20 cellular contexts compared by ENCODE assay signal in genomic region chr5:157674351-157674750, GRCh38. TPM values are rescaled to one million over a fixed set of nuclear protein-coding genes. Genes with fewer than 3 reads are reported as not detected.
"Had no signal": no experiment of that assay in that cellular context is flagged by ENCODE, and none has a peak within 500 bp of the region (broad histone marks: within the 10 kb centered on the region; RNA-seq: fewer than 3 reads in every experiment).

No MANE protein-coding gene starts in this region.

RNA-seq across cellular contexts. Expression of gene C5orf52, which starts 3.0 kb away (rescaled TPM):
- total RNA-seq: naive thymus-derived CD8-positive, alpha-beta T cell; natural killer cell treated with Interleukin-12 subunit alpha and Interleukin-12 subunit beta and Interleukin-15 and Interleukin-18, amount 100 ng/mL, for 72 hours; neural crest cell; omental fat pad; ovary; progenitor cell of endocrine pancreas; psoas muscle; renal cortical epithelial cell; sciatic nerve; smooth muscle cell; spleen; stomach; subcutaneous adipose tissue; temporal lobe; thoracic aorta; thyroid gland; tibial nerve; upper lobe of right lung; urinary bladder; uterus had no signal
- polyA plus RNA-seq: naive thymus-derived CD8-positive, alpha-beta T cell; ovary; psoas muscle; smooth muscle cell; spleen; stomach; urinary bladder had no signal

RNA-seq across cellular contexts. Expression of gene SOX30, which starts 22.1 kb away (rescaled TPM):
- total RNA-seq: natural killer cell treated with Interleukin-12 subunit alpha and Interleukin-12 subunit beta and Interleukin-15 and Interleukin-18, amount 100 ng/mL, for 72 hours; neural crest cell; progenitor cell of endocrine pancreas; subcutaneous adipose tissue; temporal lobe; thoracic aorta; urinary bladder; uterus had no signal
